ENCODE assay signal across 18 cellular contexts in the genomic region with DNA sequence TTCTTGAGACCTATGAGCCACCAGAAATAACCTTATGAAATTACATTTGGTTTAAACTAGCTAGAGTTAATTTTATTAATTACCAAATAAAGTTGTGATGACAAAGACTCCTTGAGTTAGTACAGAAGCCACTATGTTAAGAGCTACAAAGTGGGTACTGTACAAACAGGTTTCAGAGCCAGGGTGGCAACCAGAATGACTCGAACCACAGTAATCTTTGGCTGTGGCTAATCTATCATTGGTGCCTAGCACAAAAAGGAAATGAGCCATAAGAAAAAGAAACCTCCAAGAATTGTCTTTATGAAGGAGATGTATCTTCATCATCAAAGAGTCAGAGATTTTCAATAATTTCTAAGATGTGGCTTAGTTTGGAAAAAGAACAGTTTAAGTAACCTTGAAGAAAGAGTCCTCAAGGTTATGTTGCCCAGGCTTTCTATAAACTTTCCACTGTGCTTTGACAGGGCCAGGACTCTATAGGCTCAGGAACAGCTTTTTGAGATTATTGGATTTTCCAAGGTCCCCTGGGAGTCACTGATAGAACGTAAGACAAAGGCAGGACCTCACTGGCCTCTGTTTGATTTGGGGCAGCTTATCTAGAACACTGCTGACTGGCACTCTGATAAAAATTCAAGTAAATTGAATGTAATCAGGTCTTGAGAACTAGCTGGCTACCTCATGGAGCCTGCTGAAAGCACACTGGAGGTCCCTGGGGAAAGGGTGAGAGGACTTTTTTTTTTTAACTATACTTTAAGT.
DNase-seq lines count a peak whose midpoint lies in the region; FAIRE-seq and TF ChIP-seq lines count a peak whose summit lies in the region.
"Had no signal": no experiment of that assay in that cellular context is flagged by ENCODE, and none has a peak within 500 bp of the region (broad histone marks: within the 10 kb centered on the region; RNA-seq: fewer than 3 reads in every experiment).

No MANE protein-coding gene starts in this region.

- no peak overlapping the region for H3K9ac ChIP-seq in Karpas-422 (ENCODE audit: low read length)

- H3K4me3 ChIP-seq in bronchial epithelial cell (ENCODE audit: low read depth, low read length) (no peak overlapping the region), Karpas-422 (ENCODE audit: low read length) (no peak overlapping the region)

- no peaks in the 10 kb centered on the region for H3K9me3 ChIP-seq in Karpas-422 (ENCODE audit: low read length)

- H3K27ac ChIP-seq in Karpas-422 (ENCODE audit: low read length): no peak overlapping the region

- H2AFZ ChIP-seq in Karpas-422 (ENCODE audit: low read length): no peak overlapping the region

- in situ Hi-C loops in ACHN (cut with HindIII; ENCODE audit: low pct_ligation_motif_present, low pct_unique_long_range_greater_than_20kb, low sequenced_read_pairs): no loop called here

- no peak overlapping the region for H3K4me2 ChIP-seq in Karpas-422 (ENCODE audit: low read depth, low read length, poor library complexity, severe bottlenecking)

- no peaks in the 10 kb centered on the region for H3K4me1 ChIP-seq in Karpas-422 (ENCODE audit: low read length)

- H4K20me1 ChIP-seq in Karpas-422 (ENCODE audit: insufficient read depth, low read depth, low read length): no peaks in the 10 kb centered on the region

- peak; percentile 50 for FAIRE-seq in bronchial epithelial cell (lab: Jason Lieb, UNC)
- FAIRE-seq: HTR-8/SVneo had no signal

- H3K27me3 ChIP-seq in bronchial epithelial cell (ENCODE audit: control insufficient read depth, insufficient read depth, low read length) (no peaks in the 10 kb centered on the region), Karpas-422 (ENCODE audit: low read length) (no peaks in the 10 kb centered on the region)

- H3K79me2 ChIP-seq in Karpas-422 (ENCODE audit: low read length): no peaks in the 10 kb centered on the region

- DNase-seq in ACHN (peak; percentile 60), HT1080 (ENCODE audit: low read depth) (peak; percentile 59), bronchial epithelial cell (ENCODE audit: low read depth) (peak; percentile 68), kidney tubule cell (ENCODE audit: low spot score) (peak; percentile 70), DMS153 treated with DMSO at 0.1 percent for 48 hours (lab: John Stamatoyannopoulos, UW; ENCODE audit: unreplicated experiment) (no peak), Karpas-422 (no peak)
- DNase-seq in central memory CD4-positive, alpha-beta T cell: no peak
- no peak for DNase-seq in stimulated activated CD4-positive, alpha-beta T cell treated with anti-CD3 and anti-CD28 coated beads, Interleukin-15, amount 100 ng/mL, for 24 hours
- DNase-seq: 8988T; CD8-positive, alpha-beta T cell; H7; NCI-H1105; NCI-H1694 treated with DMSO at 0.1 percent for 48 hours; NCI-H2107; NCI-H345; NCI-H526; SHP77 had no signal

- H3K36me3 ChIP-seq in bronchial epithelial cell (ENCODE audit: control insufficient read depth, insufficient read depth, low read length) (no peaks in the 10 kb centered on the region), Karpas-422 (ENCODE audit: insufficient read depth, low read length) (no peaks in the 10 kb centered on the region)

- no peaks in the 10 kb centered on the region; the same call in 1 of the 2 replicates for H3K9me2 ChIP-seq in Karpas-422 (replicated peaks; ENCODE audit: insufficient read depth, low read length)

- TF ChIP-seq CTCF in bronchial epithelial cell (IDR thresholded peaks at IDR 0.05; ENCODE audit: insufficient read depth, low read length, severe bottlenecking): no peak

Comparison
In these comparisons a context has a peak if more than half of its experiments do, and no peak if none do; other contexts are left out.
1. DNase-seq: peak in ACHN (single experiment), HT1080 (single experiment), bronchial epithelial cell (single experiment) and kidney tubule cell (single experiment); none in DMS153 treated with DMSO at 0.1 percent for 48 hours (single experiment), central memory CD4-positive, alpha-beta T cell (single experiment), stimulated activated CD4-positive, alpha-beta T cell treated with anti-CD3 and anti-CD28 coated beads, Interleukin-15, amount 100 ng/mL, for 24 hours (single experiment) and Karpas-422 (single experiment).